In the genomic region with DNA sequence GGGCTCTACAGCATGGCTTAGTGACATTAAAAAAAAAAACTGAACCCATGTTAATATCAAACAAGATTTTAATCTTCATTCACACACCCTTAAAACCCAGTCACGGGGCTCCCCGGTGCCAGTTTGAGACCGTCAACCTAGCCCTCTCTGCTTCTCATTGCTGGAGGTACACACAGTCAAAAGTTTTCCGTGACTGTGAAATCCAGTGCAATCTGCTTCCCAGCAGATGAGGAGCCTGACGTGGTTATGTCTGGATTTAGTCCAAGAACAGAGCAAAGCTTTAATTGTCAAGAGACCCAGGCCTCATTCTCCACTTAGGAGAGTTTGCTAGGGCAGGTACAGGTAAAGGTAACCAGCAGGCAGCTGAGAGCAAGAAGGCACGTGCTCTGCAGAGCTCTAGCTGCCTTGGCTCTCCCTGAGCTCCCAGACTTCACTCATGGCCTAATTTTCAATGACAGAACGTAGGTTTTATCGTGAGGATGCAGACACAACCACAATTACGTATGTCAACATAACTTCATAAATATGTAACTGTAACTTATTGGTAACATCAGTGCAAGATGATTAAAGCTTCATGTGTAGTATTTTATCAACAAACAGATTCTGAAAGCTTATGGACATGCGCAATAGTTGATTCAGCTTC, we compare ENCODE assay signal across 1 cellular context.
TF ChIP-seq lines count a peak whose summit lies in the region.

No MANE protein-coding gene starts in this region.

TF ChIP-seq in K562, 482 proteins besides CTCF, POLR2A, EP300 and RAD21 (continues in another document):
- peak; percentile 41; the same call in 1 of the 2 replicates for TF ChIP-seq SMAD4 (CRISPR knock-in tag; conservative IDR thresholded peaks at IDR 0.05)
- TF ChIP-seq ARID1B (IDR thresholded peaks at IDR 0.05), result peak; percentile 86
- TF ChIP-seq FOXA3 (CRISPR knock-in tag; conservative IDR thresholded peaks at IDR 0.05 in 1 of 2, IDR thresholded peaks at IDR 0.05 in 1 of 2), result peak; percentile 67 to 76; a peak in 3 of 4 replicates
- 0 out of 2 replicates have a peak, but pooled peaks have one; percentile 43 for TF ChIP-seq LEF1 (IDR thresholded peaks at IDR 0.05)
- TF ChIP-seq, protein P1, sequence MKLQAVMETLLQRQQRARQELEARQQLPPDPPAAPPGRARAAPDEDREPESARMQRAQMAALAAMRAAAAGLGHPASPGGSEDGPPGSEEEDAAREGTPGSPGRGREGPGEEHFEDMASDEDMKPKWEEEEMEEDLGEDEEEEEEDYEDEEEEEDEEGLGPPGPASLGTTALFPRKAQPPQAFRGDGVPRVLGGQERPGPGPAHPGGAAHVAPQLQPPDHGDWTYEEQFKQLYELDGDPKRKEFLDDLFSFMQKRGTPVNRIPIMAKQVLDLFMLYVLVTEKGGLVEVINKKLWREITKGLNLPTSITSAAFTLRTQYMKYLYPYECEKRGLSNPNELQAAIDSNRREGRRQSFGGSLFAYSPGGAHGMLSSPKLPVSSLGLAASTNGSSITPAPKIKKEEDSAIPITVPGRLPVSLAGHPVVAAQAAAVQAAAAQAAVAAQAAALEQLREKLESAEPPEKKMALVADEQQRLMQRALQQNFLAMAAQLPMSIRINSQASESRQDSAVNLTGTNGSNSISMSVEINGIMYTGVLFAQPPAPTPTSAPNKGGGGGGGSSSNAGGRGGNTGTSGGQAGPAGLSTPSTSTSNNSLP (IDR thresholded peaks at IDR 0.05; ENCODE audit: borderline replicate concordance, low read depth, low read length), result 0 out of 2 replicates have a peak, but pooled peaks have one; percentile 36
- peak; percentile 48; the same call in 1 of the 2 replicates for TF ChIP-seq MYC (IDR thresholded peaks at IDR 0.05; ENCODE audit: low read depth, low read length)
- TF ChIP-seq MYC (CRISPR knock-in tag; IDR thresholded peaks at IDR 0.05; ENCODE audit: borderline replicate concordance, low read depth), result no peak
- TF ChIP-seq MTA2 (IDR thresholded peaks at IDR 0.05; ENCODE audit: low read depth), result peak; percentile 53; the same call in 1 of the 2 replicates
- peak; percentile 50 for TF ChIP-seq CCNT2 (IDR thresholded peaks at IDR 0.05; ENCODE audit: borderline replicate concordance, extremely low read depth, insufficient read length, low read depth, low read length)
- TF ChIP-seq CBFA2T2 (conservative IDR thresholded peaks at IDR 0.05), result peak; percentile 69
- TF ChIP-seq ZNF324 (CRISPR knock-in tag; IDR thresholded peaks at IDR 0.05), result no peak
- 0 out of 2 replicates have a peak, but pooled peaks have one; percentile 35 for TF ChIP-seq POLR2AphosphoS5 (IDR thresholded peaks at IDR 0.05; ENCODE audit: control insufficient read depth, insufficient read depth, low read depth, low read length)
- TF ChIP-seq TCF3 (CRISPR knock-in tag; IDR thresholded peaks at IDR 0.05), result peak; percentile 90
- peak; percentile 57; the same call in 1 of the 2 replicates for TF ChIP-seq CTBP1 (IDR thresholded peaks at IDR 0.05; ENCODE audit: borderline replicate concordance)
- peak; percentile 76 for TF ChIP-seq CXXC5 (CRISPR knock-in tag; IDR thresholded peaks at IDR 0.05)
- TF ChIP-seq FOXP1 (CRISPR knock-in tag; IDR thresholded peaks at IDR 0.05), result 0 out of 2 replicates have a peak, but pooled peaks have one; percentile 38
- TF ChIP-seq, protein P2, sequence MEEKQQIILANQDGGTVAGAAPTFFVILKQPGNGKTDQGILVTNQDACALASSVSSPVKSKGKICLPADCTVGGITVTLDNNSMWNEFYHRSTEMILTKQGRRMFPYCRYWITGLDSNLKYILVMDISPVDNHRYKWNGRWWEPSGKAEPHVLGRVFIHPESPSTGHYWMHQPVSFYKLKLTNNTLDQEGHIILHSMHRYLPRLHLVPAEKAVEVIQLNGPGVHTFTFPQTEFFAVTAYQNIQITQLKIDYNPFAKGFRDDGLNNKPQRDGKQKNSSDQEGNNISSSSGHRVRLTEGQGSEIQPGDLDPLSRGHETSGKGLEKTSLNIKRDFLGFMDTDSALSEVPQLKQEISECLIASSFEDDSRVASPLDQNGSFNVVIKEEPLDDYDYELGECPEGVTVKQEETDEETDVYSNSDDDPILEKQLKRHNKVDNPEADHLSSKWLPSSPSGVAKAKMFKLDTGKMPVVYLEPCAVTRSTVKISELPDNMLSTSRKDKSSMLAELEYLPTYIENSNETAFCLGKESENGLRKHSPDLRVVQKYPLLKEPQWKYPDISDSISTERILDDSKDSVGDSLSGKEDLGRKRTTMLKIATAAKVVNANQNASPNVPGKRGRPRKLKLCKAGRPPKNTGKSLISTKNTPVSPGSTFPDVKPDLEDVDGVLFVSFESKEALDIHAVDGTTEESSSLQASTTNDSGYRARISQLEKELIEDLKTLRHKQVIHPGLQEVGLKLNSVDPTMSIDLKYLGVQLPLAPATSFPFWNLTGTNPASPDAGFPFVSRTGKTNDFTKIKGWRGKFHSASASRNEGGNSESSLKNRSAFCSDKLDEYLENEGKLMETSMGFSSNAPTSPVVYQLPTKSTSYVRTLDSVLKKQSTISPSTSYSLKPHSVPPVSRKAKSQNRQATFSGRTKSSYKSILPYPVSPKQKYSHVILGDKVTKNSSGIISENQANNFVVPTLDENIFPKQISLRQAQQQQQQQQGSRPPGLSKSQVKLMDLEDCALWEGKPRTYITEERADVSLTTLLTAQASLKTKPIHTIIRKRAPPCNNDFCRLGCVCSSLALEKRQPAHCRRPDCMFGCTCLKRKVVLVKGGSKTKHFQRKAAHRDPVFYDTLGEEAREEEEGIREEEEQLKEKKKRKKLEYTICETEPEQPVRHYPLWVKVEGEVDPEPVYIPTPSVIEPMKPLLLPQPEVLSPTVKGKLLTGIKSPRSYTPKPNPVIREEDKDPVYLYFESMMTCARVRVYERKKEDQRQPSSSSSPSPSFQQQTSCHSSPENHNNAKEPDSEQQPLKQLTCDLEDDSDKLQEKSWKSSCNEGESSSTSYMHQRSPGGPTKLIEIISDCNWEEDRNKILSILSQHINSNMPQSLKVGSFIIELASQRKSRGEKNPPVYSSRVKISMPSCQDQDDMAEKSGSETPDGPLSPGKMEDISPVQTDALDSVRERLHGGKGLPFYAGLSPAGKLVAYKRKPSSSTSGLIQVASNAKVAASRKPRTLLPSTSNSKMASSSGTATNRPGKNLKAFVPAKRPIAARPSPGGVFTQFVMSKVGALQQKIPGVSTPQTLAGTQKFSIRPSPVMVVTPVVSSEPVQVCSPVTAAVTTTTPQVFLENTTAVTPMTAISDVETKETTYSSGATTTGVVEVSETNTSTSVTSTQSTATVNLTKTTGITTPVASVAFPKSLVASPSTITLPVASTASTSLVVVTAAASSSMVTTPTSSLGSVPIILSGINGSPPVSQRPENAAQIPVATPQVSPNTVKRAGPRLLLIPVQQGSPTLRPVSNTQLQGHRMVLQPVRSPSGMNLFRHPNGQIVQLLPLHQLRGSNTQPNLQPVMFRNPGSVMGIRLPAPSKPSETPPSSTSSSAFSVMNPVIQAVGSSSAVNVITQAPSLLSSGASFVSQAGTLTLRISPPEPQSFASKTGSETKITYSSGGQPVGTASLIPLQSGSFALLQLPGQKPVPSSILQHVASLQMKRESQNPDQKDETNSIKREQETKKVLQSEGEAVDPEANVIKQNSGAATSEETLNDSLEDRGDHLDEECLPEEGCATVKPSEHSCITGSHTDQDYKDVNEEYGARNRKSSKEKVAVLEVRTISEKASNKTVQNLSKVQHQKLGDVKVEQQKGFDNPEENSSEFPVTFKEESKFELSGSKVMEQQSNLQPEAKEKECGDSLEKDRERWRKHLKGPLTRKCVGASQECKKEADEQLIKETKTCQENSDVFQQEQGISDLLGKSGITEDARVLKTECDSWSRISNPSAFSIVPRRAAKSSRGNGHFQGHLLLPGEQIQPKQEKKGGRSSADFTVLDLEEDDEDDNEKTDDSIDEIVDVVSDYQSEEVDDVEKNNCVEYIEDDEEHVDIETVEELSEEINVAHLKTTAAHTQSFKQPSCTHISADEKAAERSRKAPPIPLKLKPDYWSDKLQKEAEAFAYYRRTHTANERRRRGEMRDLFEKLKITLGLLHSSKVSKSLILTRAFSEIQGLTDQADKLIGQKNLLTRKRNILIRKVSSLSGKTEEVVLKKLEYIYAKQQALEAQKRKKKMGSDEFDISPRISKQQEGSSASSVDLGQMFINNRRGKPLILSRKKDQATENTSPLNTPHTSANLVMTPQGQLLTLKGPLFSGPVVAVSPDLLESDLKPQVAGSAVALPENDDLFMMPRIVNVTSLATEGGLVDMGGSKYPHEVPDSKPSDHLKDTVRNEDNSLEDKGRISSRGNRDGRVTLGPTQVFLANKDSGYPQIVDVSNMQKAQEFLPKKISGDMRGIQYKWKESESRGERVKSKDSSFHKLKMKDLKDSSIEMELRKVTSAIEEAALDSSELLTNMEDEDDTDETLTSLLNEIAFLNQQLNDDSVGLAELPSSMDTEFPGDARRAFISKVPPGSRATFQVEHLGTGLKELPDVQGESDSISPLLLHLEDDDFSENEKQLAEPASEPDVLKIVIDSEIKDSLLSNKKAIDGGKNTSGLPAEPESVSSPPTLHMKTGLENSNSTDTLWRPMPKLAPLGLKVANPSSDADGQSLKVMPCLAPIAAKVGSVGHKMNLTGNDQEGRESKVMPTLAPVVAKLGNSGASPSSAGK (IDR thresholded peaks at IDR 0.05), result peak; percentile 74
- TF ChIP-seq, protein P3, sequence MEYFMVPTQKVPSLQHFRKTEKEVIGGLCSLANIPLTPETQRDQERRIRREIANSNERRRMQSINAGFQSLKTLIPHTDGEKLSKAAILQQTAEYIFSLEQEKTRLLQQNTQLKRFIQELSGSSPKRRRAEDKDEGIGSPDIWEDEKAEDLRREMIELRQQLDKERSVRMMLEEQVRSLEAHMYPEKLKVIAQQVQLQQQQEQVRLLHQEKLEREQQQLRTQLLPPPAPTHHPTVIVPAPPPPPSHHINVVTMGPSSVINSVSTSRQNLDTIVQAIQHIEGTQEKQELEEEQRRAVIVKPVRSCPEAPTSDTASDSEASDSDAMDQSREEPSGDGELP (CRISPR knock-in tag; IDR thresholded peaks at IDR 0.05; ENCODE audit: borderline replicate concordance), result peak; percentile 39; the same call in 1 of the 2 replicates
- TF ChIP-seq, protein P4, sequence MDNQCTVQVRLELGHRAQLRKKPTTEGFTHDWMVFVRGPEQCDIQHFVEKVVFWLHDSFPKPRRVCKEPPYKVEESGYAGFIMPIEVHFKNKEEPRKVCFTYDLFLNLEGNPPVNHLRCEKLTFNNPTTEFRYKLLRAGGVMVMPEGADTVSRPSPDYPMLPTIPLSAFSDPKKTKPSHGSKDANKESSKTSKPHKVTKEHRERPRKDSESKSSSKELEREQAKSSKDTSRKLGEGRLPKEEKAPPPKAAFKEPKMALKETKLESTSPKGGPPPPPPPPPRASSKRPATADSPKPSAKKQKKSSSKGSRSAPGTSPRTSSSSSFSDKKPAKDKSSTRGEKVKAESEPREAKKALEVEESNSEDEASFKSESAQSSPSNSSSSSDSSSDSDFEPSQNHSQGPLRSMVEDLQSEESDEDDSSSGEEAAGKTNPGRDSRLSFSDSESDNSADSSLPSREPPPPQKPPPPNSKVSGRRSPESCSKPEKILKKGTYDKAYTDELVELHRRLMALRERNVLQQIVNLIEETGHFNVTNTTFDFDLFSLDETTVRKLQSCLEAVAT (IDR thresholded peaks at IDR 0.05), result 0 out of 4 replicates have a peak, but pooled peaks of 1 of the 2 experiments have one; percentile 43
- TF ChIP-seq SMARCC2 (IDR thresholded peaks at IDR 0.05; ENCODE audit: low read depth), result 0 out of 2 replicates have a peak, but pooled peaks have one; percentile 33
- TF ChIP-seq, protein P5, sequence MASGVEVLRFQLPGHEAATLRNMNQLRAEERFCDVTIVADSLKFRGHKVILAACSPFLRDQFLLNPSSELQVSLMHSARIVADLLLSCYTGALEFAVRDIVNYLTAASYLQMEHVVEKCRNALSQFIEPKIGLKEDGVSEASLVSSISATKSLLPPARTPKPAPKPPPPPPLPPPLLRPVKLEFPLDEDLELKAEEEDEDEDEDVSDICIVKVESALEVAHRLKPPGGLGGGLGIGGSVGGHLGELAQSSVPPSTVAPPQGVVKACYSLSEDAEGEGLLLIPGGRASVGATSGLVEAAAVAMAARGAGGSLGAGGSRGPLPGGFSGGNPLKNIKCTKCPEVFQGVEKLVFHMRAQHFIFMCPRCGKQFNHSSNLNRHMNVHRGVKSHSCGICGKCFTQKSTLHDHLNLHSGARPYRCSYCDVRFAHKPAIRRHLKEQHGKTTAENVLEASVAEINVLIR (CRISPR knock-in tag; IDR thresholded peaks at IDR 0.05), result 0 out of 2 replicates have a peak, but pooled peaks have one; percentile 23
- peak in 1 of 2 experiments; percentile 41; a peak in 1 of 4 replicates for TF ChIP-seq TRIM24 (IDR thresholded peaks at IDR 0.05)
- no peak for TF ChIP-seq SREBF2 (CRISPR knock-in tag; IDR thresholded peaks at IDR 0.05)
- TF ChIP-seq, protein P6, sequence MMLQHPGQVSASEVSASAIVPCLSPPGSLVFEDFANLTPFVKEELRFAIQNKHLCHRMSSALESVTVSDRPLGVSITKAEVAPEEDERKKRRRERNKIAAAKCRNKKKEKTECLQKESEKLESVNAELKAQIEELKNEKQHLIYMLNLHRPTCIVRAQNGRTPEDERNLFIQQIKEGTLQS (IDR thresholded peaks at IDR 0.05), result peak; percentile 46; the same call in 1 of the 2 replicates
- TF ChIP-seq, protein P6 (CRISPR knock-in tag; conservative IDR thresholded peaks at IDR 0.05), result no peak
- TF ChIP-seq, protein P7, sequence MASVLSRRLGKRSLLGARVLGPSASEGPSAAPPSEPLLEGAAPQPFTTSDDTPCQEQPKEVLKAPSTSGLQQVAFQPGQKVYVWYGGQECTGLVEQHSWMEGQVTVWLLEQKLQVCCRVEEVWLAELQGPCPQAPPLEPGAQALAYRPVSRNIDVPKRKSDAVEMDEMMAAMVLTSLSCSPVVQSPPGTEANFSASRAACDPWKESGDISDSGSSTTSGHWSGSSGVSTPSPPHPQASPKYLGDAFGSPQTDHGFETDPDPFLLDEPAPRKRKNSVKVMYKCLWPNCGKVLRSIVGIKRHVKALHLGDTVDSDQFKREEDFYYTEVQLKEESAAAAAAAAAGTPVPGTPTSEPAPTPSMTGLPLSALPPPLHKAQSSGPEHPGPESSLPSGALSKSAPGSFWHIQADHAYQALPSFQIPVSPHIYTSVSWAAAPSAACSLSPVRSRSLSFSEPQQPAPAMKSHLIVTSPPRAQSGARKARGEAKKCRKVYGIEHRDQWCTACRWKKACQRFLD (CRISPR knock-in tag; IDR thresholded peaks at IDR 0.05), result peak; percentile 59; the same call in 1 of the 2 replicates
- TF ChIP-seq, protein P8, sequence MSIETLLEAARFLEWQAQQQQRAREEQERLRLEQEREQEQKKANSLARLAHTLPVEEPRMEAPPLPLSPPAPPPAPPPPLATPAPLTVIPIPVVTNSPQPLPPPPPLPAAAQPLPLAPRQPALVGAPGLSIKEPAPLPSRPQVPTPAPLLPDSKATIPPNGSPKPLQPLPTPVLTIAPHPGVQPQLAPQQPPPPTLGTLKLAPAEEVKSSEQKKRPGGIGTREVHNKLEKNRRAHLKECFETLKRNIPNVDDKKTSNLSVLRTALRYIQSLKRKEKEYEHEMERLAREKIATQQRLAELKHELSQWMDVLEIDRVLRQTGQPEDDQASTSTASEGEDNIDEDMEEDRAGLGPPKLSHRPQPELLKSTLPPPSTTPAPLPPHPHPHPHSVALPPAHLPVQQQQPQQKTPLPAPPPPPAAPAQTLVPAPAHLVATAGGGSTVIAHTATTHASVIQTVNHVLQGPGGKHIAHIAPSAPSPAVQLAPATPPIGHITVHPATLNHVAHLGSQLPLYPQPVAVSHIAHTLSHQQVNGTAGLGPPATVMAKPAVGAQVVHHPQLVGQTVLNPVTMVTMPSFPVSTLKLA (conservative IDR thresholded peaks at IDR 0.05), result peak; percentile 24 to 30; a peak in 1 of 4 replicates
- TF ChIP-seq BCOR (IDR thresholded peaks at IDR 0.05), result no peak
- TF ChIP-seq ZNF124 (CRISPR knock-in tag; IDR thresholded peaks at IDR 0.05), result no peak
- TF ChIP-seq ZNF212 (CRISPR knock-in tag; IDR thresholded peaks at IDR 0.05), result no peak
